ENCODE assay signal across 8 cellular contexts in the genomic region with DNA sequence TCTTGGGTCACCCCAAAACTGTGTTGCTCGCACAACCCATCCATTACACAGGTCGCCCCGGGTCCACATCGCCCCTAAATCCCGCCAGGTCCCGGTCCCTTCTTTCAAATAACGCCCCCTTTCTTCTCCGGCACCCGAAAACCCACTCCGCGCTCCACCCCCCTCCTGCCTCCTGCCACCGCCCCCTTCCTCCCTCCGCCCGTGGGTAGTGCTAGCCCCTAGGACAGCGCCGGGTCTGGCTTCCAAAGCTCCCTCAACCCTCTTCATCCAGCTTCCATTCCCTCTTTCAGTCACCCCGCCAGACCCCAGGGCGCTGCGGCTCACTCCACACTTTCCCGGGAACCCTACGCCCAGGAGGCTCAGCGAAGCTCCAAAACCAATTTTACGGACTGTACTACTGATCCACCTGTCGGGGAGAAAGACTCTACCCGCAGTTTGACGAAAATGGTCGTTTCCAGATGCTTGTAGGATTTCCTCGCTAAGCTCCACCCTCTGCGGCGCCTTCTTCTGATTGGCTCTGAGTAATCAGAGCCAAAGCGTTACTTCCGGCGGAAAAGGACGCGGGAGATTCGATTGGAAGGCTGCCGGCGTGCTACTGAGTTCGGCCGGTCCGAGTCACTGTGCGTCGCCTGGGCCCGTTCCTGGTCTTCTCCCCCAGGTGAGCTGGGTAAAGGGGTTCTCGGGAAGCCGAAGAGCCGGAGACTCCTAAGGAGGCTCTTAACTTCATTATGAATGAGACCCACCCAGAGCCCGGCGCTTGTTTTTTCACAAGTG. TPM values are rescaled to one million over a fixed set of nuclear protein-coding genes. Genes with fewer than 3 reads are reported as not detected.
DNase-seq lines count a peak whose midpoint lies in the region; ATAC-seq and TF ChIP-seq lines count a peak whose summit lies in the region.

A gene with protein sequence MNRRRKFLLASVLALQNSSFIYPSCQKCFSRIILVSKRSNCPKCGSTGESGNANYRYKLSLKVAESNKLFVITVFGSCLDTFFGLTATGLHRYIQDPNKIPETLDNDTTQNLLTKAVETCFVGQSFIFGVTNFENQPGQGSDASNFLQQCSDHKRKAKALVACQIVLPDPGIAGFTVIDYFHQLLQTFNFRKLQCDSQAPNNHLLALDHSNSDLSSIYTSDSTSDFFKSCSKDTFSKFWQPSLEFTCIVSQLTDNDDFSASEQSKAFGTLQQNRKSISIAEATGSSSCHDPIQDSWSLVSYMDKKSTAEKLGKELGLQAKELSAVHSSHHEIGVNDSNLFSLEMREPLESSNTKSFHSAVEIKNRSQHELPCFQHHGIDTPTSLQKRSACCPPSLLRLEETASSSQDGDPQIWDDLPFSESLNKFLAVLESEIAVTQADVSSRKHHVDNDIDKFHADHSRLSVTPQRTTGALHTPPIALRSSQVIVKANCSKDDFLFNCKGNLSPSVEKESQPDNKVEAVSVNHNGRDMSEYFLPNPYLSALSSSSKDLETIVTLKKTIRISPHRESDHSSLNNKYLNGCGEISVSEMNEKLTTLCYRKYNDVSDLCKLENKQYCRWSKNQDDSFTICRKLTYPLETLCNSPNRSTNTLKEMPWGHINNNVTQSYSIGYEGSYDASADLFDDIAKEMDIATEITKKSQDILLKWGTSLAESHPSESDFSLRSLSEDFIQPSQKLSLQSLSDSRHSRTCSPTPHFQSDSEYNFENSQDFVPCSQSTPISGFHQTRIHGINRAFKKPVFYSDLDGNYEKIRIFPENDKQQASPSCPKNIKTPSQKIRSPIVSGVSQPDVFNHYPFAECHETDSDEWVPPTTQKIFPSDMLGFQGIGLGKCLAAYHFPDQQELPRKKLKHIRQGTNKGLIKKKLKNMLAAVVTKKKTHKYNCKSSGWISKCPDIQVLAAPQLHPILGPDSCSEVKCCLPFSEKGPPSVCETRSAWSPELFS (plus strand): TSS at position 572 of the 774 bp plus-strand sequence. CDS start 13,003 bp downstream, outside the sequence.

- TF ChIP-seq POLR2A in vagina (IDR thresholded peaks at IDR 0.05) = peak in 1 of 2 donors; percentile 79

- H3K27me3 ChIP-seq in ascending aorta (no peaks in the 10 kb centered on the region), right cardiac atrium (ENCODE audit: control insufficient read depth, insufficient read depth) (no peaks in the 10 kb centered on the region), vagina (no peaks in the 10 kb centered on the region)

- ATAC-seq in GM18499 (IDR thresholded peaks at IDR 0.05; ENCODE audit: insufficient read depth, unreplicated experiment) (peak; percentile 60), HG02943 (IDR thresholded peaks at IDR 0.05; ENCODE audit: low read depth, unreplicated experiment) (peak; percentile 69), right cardiac atrium (peak; percentile 87 to 91)

- under 1% methylated on average over 49 of the region's 49 CpGs for WGBS in right cardiac atrium

- H3K4me3 Mint-ChIP-seq in T-helper 2 cell treated with Interferon-gamma antibody and Interleukin-4, amounts not matched to agents 5 μg/mL and 100 μg/mL, for 36 hours = peak within 1 kb of the TSS; percentile 100

- H3K9me3 ChIP-seq in ascending aorta = no peaks in the 10 kb centered on the region
- H3K9me3 ChIP-seq in right cardiac atrium (ENCODE audit: control insufficient read depth, low read length) = no peaks in the 10 kb centered on the region
- no peaks in the 10 kb centered on the region for H3K9me3 ChIP-seq in vagina

- peak within 1 kb of the TSS; percentile 84 to 92 for H3K27ac ChIP-seq in ascending aorta
- H3K27ac ChIP-seq in right cardiac atrium (ENCODE audit: low read length) = peak within 1 kb of the TSS; percentile 87
- peak within 1 kb of the TSS; percentile 93 for H3K27ac ChIP-seq in vagina

- DNase-seq in NCI-H1930 (lab: John Stamatoyannopoulos, UW) = peak; percentile 98
- DNase-seq in T-helper 2 cell treated with Interferon-gamma antibody and Interleukin-4, amounts not matched to agents 5 μg/mL and 100 μg/mL, for 36 hours (ENCODE audit: low spot score) = peak; percentile 92
- peak; percentile 85 to 98 for DNase-seq in ascending aorta (ENCODE audit: low spot score in 2 of 2)
- peak; percentile 96 to 98 (median 96) for DNase-seq in right cardiac atrium
- DNase-seq in pulmonary artery endothelial cell (ENCODE audit: low read depth, low spot score) = peak; percentile 95
- peak; percentile 96 to 98 for DNase-seq in vagina (ENCODE audit: extremely low spot score in 2 of 2)

- H3K27me3 Mint-ChIP-seq in T-helper 2 cell treated with Interferon-gamma antibody and Interleukin-4, amounts not matched to agents 5 μg/mL and 100 μg/mL, for 36 hours (ENCODE audit: low read depth) = no peaks in the 10 kb centered on the region

- peak within 1 kb of the TSS; percentile 70 to 80 for H3K4me3 ChIP-seq in ascending aorta
- H3K4me3 ChIP-seq in right cardiac atrium (ENCODE audit: low read length) = peak within 1 kb of the TSS; percentile 82
- H3K4me3 ChIP-seq in vagina = peak within 1 kb of the TSS; percentile 66 to 68

- no peak for TF ChIP-seq CTCF in ascending aorta (IDR thresholded peaks at IDR 0.05)
- TF ChIP-seq CTCF in vagina (IDR thresholded peaks at IDR 0.05) = no peak

- intact Hi-C loops in ascending aorta (cut with DNase I) (loop anchor here (1.0 to 2.0 kb wide), 5 partner anchors 35 to 292 kb away; a partner anchor contains a TSS), right cardiac atrium (cut with DNase I) (loop anchor here (5.0 to 10.0 kb wide), 5 partner anchors 34 to 353 kb away; a partner anchor contains a TSS), vagina (cut with DNase I) (loop anchor here (5.0 kb wide), 1 partner anchor 291 kb away; a partner anchor contains a TSS)

- H3K36me3 Mint-ChIP-seq in T-helper 2 cell treated with Interferon-gamma antibody and Interleukin-4, amounts not matched to agents 5 μg/mL and 100 μg/mL, for 36 hours (ENCODE audit: low read depth) = no peaks in the 10 kb centered on the region

- no peaks in the 10 kb centered on the region for H3K9me3 Mint-ChIP-seq in T-helper 2 cell treated with Interferon-gamma antibody and Interleukin-4, amounts not matched to agents 5 μg/mL and 100 μg/mL, for 36 hours

- peak within 1 kb of the TSS; percentile 99 for H3K27ac Mint-ChIP-seq in T-helper 2 cell treated with Interferon-gamma antibody and Interleukin-4, amounts not matched to agents 5 μg/mL and 100 μg/mL, for 36 hours

- H3K36me3 ChIP-seq in ascending aorta (no peaks in the 10 kb centered on the region), vagina (no peaks in the 10 kb centered on the region)

- peaks cover 0 to 3% of the 10 kb centered on the region in 2 donors for H3K4me1 ChIP-seq in ascending aorta
- no peaks in the 10 kb centered on the region for H3K4me1 ChIP-seq in right cardiac atrium (ENCODE audit: control insufficient read depth, insufficient read depth, low read length)
- H3K4me1 ChIP-seq in vagina = peaks cover 16% of the 10 kb centered on the region

- H3K4me1 Mint-ChIP-seq in T-helper 2 cell treated with Interferon-gamma antibody and Interleukin-4, amounts not matched to agents 5 μg/mL and 100 μg/mL, for 36 hours (ENCODE audit: low read depth) = peaks cover 48% of the 10 kb centered on the region

RNA-seq across cellular contexts. Expression of the gene that starts here (rescaled TPM):
- total RNA-seq in ascending aorta = 0.11 TPM
- 1 to 10 TPM in 2 of 4 donors, under 1 TPM in 2; 0.42 to 2.0 (median 1.2) TPM for total RNA-seq in right cardiac atrium
- 0.20 TPM for polyA plus RNA-seq in right cardiac atrium
- 10.8 and 11.1 TPM in 2 replicates for total RNA-seq in pulmonary artery endothelial cell
- total RNA-seq in vagina = 1.5 TPM

Comparison
In these comparisons a context has a peak if more than half of its experiments do, and no peak if none do; other contexts are left out.
1. Peak in every context shown above with its lines: DNase-seq, ATAC-seq, H3K4me3 ChIP-seq and H3K27ac ChIP-seq.
2. Peak in DNase-seq, H3K4me3 ChIP-seq and H3K27ac ChIP-seq in ascending aorta; RNA of the gene not detected or under 1 TPM.